Comparison of ENCODE assay signal across 28 cellular contexts in genomic region chr12:124579921-124580517, GRCh38.
"Had no signal": no experiment of that assay in that cellular context is flagged by ENCODE, and none has a peak within 500 bp of the region (broad histone marks: within the 10 kb centered on the region; RNA-seq: fewer than 3 reads in every experiment).

No MANE protein-coding gene starts in this region.

- H3K27ac ChIP-seq: neutrophil, ovary, parathyroid adenoma, psoas muscle, stomach, thoracic aorta, thyroid gland, tibial nerve, upper lobe of left lung, vagina had no signal

- FAIRE-seq: small intestine, urothelium cell line had no signal

- H3K4me3 Mint-ChIP-seq: naive thymus-derived CD8-positive, alpha-beta T cell; natural killer cell treated with Interleukin-12 subunit alpha and Interleukin-12 subunit beta and Interleukin-15 and Interleukin-18, amount 100 ng/mL, for 72 hours; nephron progenitor cell; neural crest cell; stimulated activated effector memory CD8-positive, alpha-beta T cell treated with anti-CD3 and anti-CD28 coated beads, Interleukin-12 subunit alpha, Interleukin-12 subunit beta, amount 100 ng/mL, for 72 hours; stimulated activated naive B cell treated with anti-CD40 and anti-IgM and Interleukin-4, amounts not matched to agents 10 μg/mL and 1 μg/mL and 100 μg/mL, for 72 hours; stimulated activated naive CD8-positive, alpha-beta T cell treated with anti-CD3 and anti-CD28 coated beads, Interleukin-15, Interleukin-2, amounts not matched to agents 100 ng/mL and 50 ng/mL, for 24 hours had no signal

- H3K27me3 Mint-ChIP-seq: naive thymus-derived CD8-positive, alpha-beta T cell; stimulated activated naive CD8-positive, alpha-beta T cell treated with anti-CD3 and anti-CD28 coated beads, Interleukin-15, Interleukin-2, amounts not matched to agents 100 ng/mL and 50 ng/mL, for 24 hours had no signal

- H3K27ac Mint-ChIP-seq: naive thymus-derived CD8-positive, alpha-beta T cell; natural killer cell treated with Interleukin-12 subunit alpha and Interleukin-12 subunit beta and Interleukin-15 and Interleukin-18, amount 100 ng/mL, for 72 hours; nephron progenitor cell; progenitor cell of endocrine pancreas; stimulated activated effector memory CD8-positive, alpha-beta T cell treated with anti-CD3 and anti-CD28 coated beads, Interleukin-12 subunit alpha, Interleukin-12 subunit beta, amount 100 ng/mL, for 72 hours; stimulated activated naive B cell treated with anti-CD40 and anti-IgM and Interleukin-4, amounts not matched to agents 10 μg/mL and 1 μg/mL and 100 μg/mL, for 72 hours; stimulated activated naive CD8-positive, alpha-beta T cell treated with anti-CD3 and anti-CD28 coated beads, Interleukin-15, Interleukin-2, amounts not matched to agents 100 ng/mL and 50 ng/mL, for 24 hours had no signal

- H3K36me3 ChIP-seq: neutrophil, ovary, stomach, thoracic aorta, thyroid gland, tibial nerve, upper lobe of left lung, vagina had no signal

- DNase-seq: naive thymus-derived CD8-positive, alpha-beta T cell; nephron progenitor cell; nucleus accumbens; ovary; psoas muscle; right cardiac atrium; small intestine; stimulated activated CD4-positive, alpha-beta T cell treated with anti-CD3 and anti-CD28 coated beads, Interleukin-15, amount 100 ng/mL, for 24 hours; stimulated activated CD4-positive, alpha-beta T cell treated with anti-CD3 and anti-CD28 coated beads, Interleukin-2, amount 100 ng/mL, for 24 hours; stimulated activated CD4-positive, alpha-beta T cell treated with anti-CD3 and anti-CD28 coated beads, Interleukin-2, amount 100 ng/mL, for 48 hours; stimulated activated CD4-positive, alpha-beta T cell treated with anti-CD3 and anti-CD28 coated beads, Interleukin-4, amount 100 ng/mL, for 24 hours; stimulated activated naive B cell treated with anti-CD40 and anti-IgM and Interleukin-4, amounts not matched to agents 10 μg/mL and 1 μg/mL and 100 μg/mL, for 72 hours; stimulated activated naive CD4-positive, alpha-beta T cell treated with Interleukin-2 at 50 U/mL for 16 hours; stomach; thyroid gland; upper lobe of left lung had no signal

- H3K9me3 ChIP-seq: neutrophil, ovary, psoas muscle, thyroid gland, vagina had no signal

- H3K4me1 ChIP-seq: parathyroid adenoma, psoas muscle, vagina had no signal

- ATAC-seq: naive thymus-derived CD8-positive, alpha-beta T cell; natural killer cell treated with Interleukin-12 subunit alpha and Interleukin-12 subunit beta and Interleukin-15 and Interleukin-18, amount 100 ng/mL, for 72 hours; psoas muscle; right cardiac atrium; sciatic nerve; stimulated activated effector memory CD8-positive, alpha-beta T cell treated with anti-CD3 and anti-CD28 coated beads, Interleukin-12 subunit alpha, Interleukin-12 subunit beta, amount 100 ng/mL, for 72 hours; stimulated activated naive B cell treated with anti-CD40 and anti-IgM and Interleukin-4, amounts not matched to agents 10 μg/mL and 1 μg/mL and 100 μg/mL, for 72 hours had no signal

- H3K27me3 ChIP-seq: neutrophil, ovary, stomach, thyroid gland, tibial nerve, upper lobe of left lung, vagina had no signal

- H3K36me3 Mint-ChIP-seq: natural killer cell treated with Interleukin-12 subunit alpha and Interleukin-12 subunit beta and Interleukin-15 and Interleukin-18, amount 100 ng/mL, for 72 hours; stimulated activated effector memory CD8-positive, alpha-beta T cell treated with anti-CD3 and anti-CD28 coated beads, Interleukin-12 subunit alpha, Interleukin-12 subunit beta, amount 100 ng/mL, for 72 hours had no signal

- H3K4me3 ChIP-seq: ovary, psoas muscle, stomach, thoracic aorta, thyroid gland, tibial nerve, upper lobe of left lung, vagina had no signal

- H3K4me1 Mint-ChIP-seq: neural crest cell; stimulated activated effector memory CD8-positive, alpha-beta T cell treated with anti-CD3 and anti-CD28 coated beads, Interleukin-12 subunit alpha, Interleukin-12 subunit beta, amount 100 ng/mL, for 72 hours had no signal
